In the genomic region with DNA sequence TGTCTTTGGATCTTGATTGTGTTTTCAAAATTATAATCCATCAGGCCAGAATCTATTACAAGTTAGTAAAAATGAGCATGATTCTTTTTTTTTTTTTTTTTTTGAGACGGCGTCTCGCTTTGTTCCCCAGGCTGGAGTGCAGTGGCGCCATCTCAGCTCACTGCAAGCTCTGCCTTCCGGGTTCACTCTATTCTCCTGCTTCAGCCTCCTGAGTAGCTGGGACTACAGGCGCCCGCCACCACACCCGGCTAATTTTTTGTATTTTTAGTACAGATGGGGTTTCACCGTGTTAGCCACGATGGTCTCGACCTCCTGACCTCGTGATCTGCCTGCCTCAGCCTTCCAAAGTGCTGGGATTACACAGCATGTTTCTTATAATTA, we compare ENCODE assay signal across 1 cellular context.
A peak's percentile ranks its signal among the peaks of the same experiment; 100 is the strongest.
TF ChIP-seq lines count a peak whose summit lies in the region.

No MANE protein-coding gene starts in this region.

TF ChIP-seq in K562, 482 proteins besides CTCF, POLR2A, EP300 and RAD21:
- TF ChIP-seq ZNF589 (CRISPR knock-in tag; IDR thresholded peaks at IDR 0.05; ENCODE audit: low read depth) (0 out of 2 replicates have a peak, but pooled peaks have one; percentile 48), CEBPG (CRISPR knock-in tag; IDR thresholded peaks at IDR 0.05) (0 out of 2 replicates have a peak, but pooled peaks have one; percentile 1), CEBPG (tag; conservative IDR thresholded peaks at IDR 0.05 in 1 of 2, IDR thresholded peaks at IDR 0.05 in 1 of 2) (peak in 1 of 2 experiments; percentile 48; a peak in 2 of 4 replicates), GABPA (tag; conservative IDR thresholded peaks at IDR 0.05; ENCODE audit: low read depth) (0 out of 2 replicates have a peak, but pooled peaks have one; percentile 13), ZFX (CRISPR knock-in tag; IDR thresholded peaks at IDR 0.05) (0 out of 2 replicates have a peak, but pooled peaks have one; percentile 1)
TF ChIP-seq in K562: peak in this region for 4; not testable (repeated sequence) for 478.
